Comparison of ENCODE assay signal across 28 cellular contexts in genomic region chr5:161988069-161988468, GRCh38.
DNase-seq lines count a peak whose midpoint lies in the region; ATAC-seq and TF ChIP-seq lines count a peak whose summit lies in the region.
"Had no signal": no experiment of that assay in that cellular context is flagged by ENCODE, and none has a peak within 500 bp of the region (broad histone marks: within the 10 kb centered on the region; RNA-seq: fewer than 3 reads in every experiment).

No MANE protein-coding gene starts in this region.

- H3K27ac ChIP-seq in left lung = no peak overlapping the region
- no peak overlapping the region for H3K27ac ChIP-seq in upper lobe of right lung
- H3K27ac ChIP-seq: 22Rv1; A549; BLaER1; BLaER1 treated with 17β-estradiol and CSF1 and Interleukin-3, amounts not matched to agents 10 nM and 100 nM; C4-2B had no signal

- H3K4me3 ChIP-seq in left lung = no peak overlapping the region
- H3K4me3 ChIP-seq in upper lobe of right lung = no peak overlapping the region
- H3K4me3 ChIP-seq: A549; BLaER1; BLaER1 treated with 17β-estradiol and CSF1 and Interleukin-3, amounts not matched to agents 10 nM and 100 nM had no signal

- H3K4me1 ChIP-seq in left lung = no peaks in the 10 kb centered on the region
- no peaks in the 10 kb centered on the region for H3K4me1 ChIP-seq in upper lobe of right lung
- H3K4me1 ChIP-seq: A549; BLaER1; BLaER1 treated with 17β-estradiol and CSF1 and Interleukin-3, amounts not matched to agents 10 nM and 100 nM; Caco-2 had no signal

- ATAC-seq in left lung (peak; percentile 76), upper lobe of right lung (peak; percentile 53), HG03139 (IDR thresholded peaks at IDR 0.05; ENCODE audit: unreplicated experiment) (no peak)
- ATAC-seq: A549; CD8-positive, alpha-beta T cell had no signal

- intact Hi-C loops in left lung (cut with DNase I) (no loop called here), upper lobe of right lung (cut with DNase I) (no loop called here)

- H3K36me3 ChIP-seq in left lung (no peaks in the 10 kb centered on the region), upper lobe of right lung (no peaks in the 10 kb centered on the region)
- H3K36me3 ChIP-seq: BE2C; BLaER1; BLaER1 treated with 17β-estradiol and CSF1 and Interleukin-3, amounts not matched to agents 10 nM and 100 nM had no signal

- no peaks in the 10 kb centered on the region for H3K27me3 ChIP-seq in left lung
- no peaks in the 10 kb centered on the region for H3K27me3 ChIP-seq in upper lobe of right lung
- H3K27me3 ChIP-seq: BE2C; BLaER1; BLaER1 treated with 17β-estradiol and CSF1 and Interleukin-3, amounts not matched to agents 10 nM and 100 nM had no signal

- DNase-seq in left lung (no peak), upper lobe of right lung (no peak), C1 segment of cervical spinal cord (lab: John Stamatoyannopoulos, UW) (no peak)
- DNase-seq: 8988T; ACHN; AML-193; BE2C; Caco-2; Calu3; CD4-positive, alpha-beta memory T cell; CD4-positive, alpha-beta T cell; CD4-positive, CD25-positive, alpha-beta regulatory T cell; CD8-positive, alpha-beta memory T cell; CD8-positive, alpha-beta T cell; COR-L47; DMS 273 treated with DMSO at 0.1 percent for 48 hours; DMS153; DMS53; DMS79; DMS79 treated with DMSO at 0.1 percent for 48 hours; DND-41; EL had no signal

- H3K9me3 ChIP-seq in left lung (peaks cover 0 to 8% of the 10 kb centered on the region in 2 donors), upper lobe of right lung (no peaks in the 10 kb centered on the region)
- H3K9me3 ChIP-seq: A549, BE2C, BLaER1, Caco-2 had no signal

- no peak for TF ChIP-seq CTCF in left lung (IDR thresholded peaks at IDR 0.05)
- no peak for TF ChIP-seq CTCF in upper lobe of right lung (IDR thresholded peaks at IDR 0.05)
